9 cellular contexts compared by ENCODE assay signal in the genomic region with DNA sequence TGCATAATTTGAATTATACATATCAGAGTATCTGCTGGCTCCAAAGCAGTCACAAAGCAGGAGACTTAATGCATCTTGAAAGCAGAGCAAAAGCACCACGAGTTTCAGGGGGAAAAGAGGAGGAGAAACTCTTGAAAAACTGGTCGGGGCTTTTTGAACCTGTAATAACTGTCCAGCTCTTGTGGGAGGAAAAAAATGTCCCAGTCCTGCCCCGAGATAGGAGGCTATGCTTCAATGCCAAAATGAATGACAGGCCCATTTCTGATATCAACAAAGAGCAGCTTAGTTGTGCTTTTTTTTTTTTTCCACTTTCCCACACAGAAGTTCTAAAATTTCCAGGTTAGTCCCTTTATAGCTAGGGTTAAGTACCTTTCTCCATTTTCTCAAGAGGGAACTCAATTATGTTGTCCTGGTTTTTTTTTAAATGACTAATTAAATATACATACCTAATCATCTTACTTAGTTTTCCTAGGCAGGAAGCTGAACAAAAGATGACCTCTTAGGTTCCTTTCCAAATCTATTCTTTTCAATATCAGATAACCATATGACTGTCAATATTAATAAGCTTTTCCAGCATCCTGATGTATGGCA.
DNase-seq lines count a peak whose midpoint lies in the region; ATAC-seq, FAIRE-seq and TF ChIP-seq lines count a peak whose summit lies in the region.
"Had no signal": no experiment of that assay in that cellular context is flagged by ENCODE, and none has a peak within 500 bp of the region (broad histone marks: within the 10 kb centered on the region; RNA-seq: fewer than 3 reads in every experiment).

No MANE protein-coding gene starts in this region.

- H3K27ac ChIP-seq in KOPT-K1 (ENCODE audit: low read depth, low read length, poor library complexity, severe bottlenecking) (peak overlapping the region; percentile 86), gastroesophageal sphincter (peak overlapping the region; percentile 4 to 61 (median 30))

- peaks cover 6 to 24% of the 10 kb centered on the region in 2 donors for H3K4me1 Mint-ChIP-seq in stimulated activated naive B cell treated with anti-CD40 and anti-IgM and Interleukin-4, amounts not matched to agents 10 μg/mL and 1 μg/mL and 100 μg/mL, for 72 hours
- H3K4me1 Mint-ChIP-seq in T-helper 17 cell, result peaks cover 13% of the 10 kb centered on the region

- peaks cover 2 to 37% (median 6%) of the 10 kb centered on the region in 3 donors for H3K4me1 ChIP-seq in gastroesophageal sphincter

- peaks cover 0 to 3% of the 10 kb centered on the region in 2 donors for H3K36me3 Mint-ChIP-seq in stimulated activated naive B cell treated with anti-CD40 and anti-IgM and Interleukin-4, amounts not matched to agents 10 μg/mL and 1 μg/mL and 100 μg/mL, for 72 hours
- no peaks in the 10 kb centered on the region for H3K36me3 Mint-ChIP-seq in T-helper 17 cell (ENCODE audit: low read depth)
- H3K36me3 Mint-ChIP-seq: activated naive CD4-positive, alpha-beta T cell treated with anti-CD3 and anti-CD28 coated beads, Interleukin-2, amount 50 U/mL, for 72 hours had no signal

- no peak for ATAC-seq in gastroesophageal sphincter
- ATAC-seq in stimulated activated naive B cell treated with anti-CD40 and anti-IgM and Interleukin-4, amounts not matched to agents 10 μg/mL and 1 μg/mL and 100 μg/mL, for 72 hours (replicated peaks), result peak; percentile 56 to 65
- no peak for ATAC-seq in T-helper 17 cell

- TF ChIP-seq CTCF in gastroesophageal sphincter (IDR thresholded peaks at IDR 0.05), result no peak

- H3K9me3 ChIP-seq in KOPT-K1 (ENCODE audit: insufficient read depth, low read length, poor library complexity, severe bottlenecking), result no peaks in the 10 kb centered on the region
- H3K9me3 ChIP-seq in gastroesophageal sphincter, result no peaks in the 10 kb centered on the region
- no peaks in the 10 kb centered on the region for H3K9me3 ChIP-seq in T-helper 17 cell (ENCODE audit: control insufficient read depth, low read length, poor library complexity, severe bottlenecking)

- H3K27me3 ChIP-seq in gastroesophageal sphincter, result no peaks in the 10 kb centered on the region

- WGBS in gastroesophageal sphincter (ENCODE audit: low coverage in 1 of 2), 2 donors, result 38 to 54% methylated on average over 3 of the region's 3 CpGs

- no peak overlapping the region for H3K27ac Mint-ChIP-seq in stimulated activated naive B cell treated with anti-CD40 and anti-IgM and Interleukin-4, amounts not matched to agents 10 μg/mL and 1 μg/mL and 100 μg/mL, for 72 hours
- H3K27ac Mint-ChIP-seq in T-helper 17 cell, result no peak overlapping the region

- H3K36me3 ChIP-seq in KOPT-K1 (ENCODE audit: insufficient read depth, low read length), result peaks cover 16% of the 10 kb centered on the region
- H3K36me3 ChIP-seq in gastroesophageal sphincter, result no peaks in the 10 kb centered on the region

- no peak overlapping the region for H3K4me3 ChIP-seq in gastroesophageal sphincter

- no peak for FAIRE-seq in GM12891 (lab: Jason Lieb, UNC)

- no peak overlapping the region for H3K4me3 Mint-ChIP-seq in stimulated activated naive B cell treated with anti-CD40 and anti-IgM and Interleukin-4, amounts not matched to agents 10 μg/mL and 1 μg/mL and 100 μg/mL, for 72 hours
- H3K4me3 Mint-ChIP-seq in T-helper 17 cell, result no peak overlapping the region

- no peak for TF ChIP-seq EP300 in gastroesophageal sphincter (IDR thresholded peaks at IDR 0.05)

- peaks cover 0 to 3% of the 10 kb centered on the region in 2 donors for H3K9me3 Mint-ChIP-seq in stimulated activated naive B cell treated with anti-CD40 and anti-IgM and Interleukin-4, amounts not matched to agents 10 μg/mL and 1 μg/mL and 100 μg/mL, for 72 hours

- H3K27me3 Mint-ChIP-seq in stimulated activated naive B cell treated with anti-CD40 and anti-IgM and Interleukin-4, amounts not matched to agents 10 μg/mL and 1 μg/mL and 100 μg/mL, for 72 hours, result no peaks in the 10 kb centered on the region
- no peaks in the 10 kb centered on the region for H3K27me3 Mint-ChIP-seq in T-helper 17 cell

- DNase-seq in NCI-H1092 treated with DMSO at 0.1 percent for 48 hours (lab: John Stamatoyannopoulos, UW), result peak; percentile 15
- no peak for DNase-seq in NCI-H1092 (lab: John Stamatoyannopoulos, UW)
- no peak for DNase-seq in stimulated activated naive B cell treated with anti-CD40 and anti-IgM and Interleukin-4, amounts not matched to agents 10 μg/mL and 1 μg/mL and 100 μg/mL, for 72 hours
- no peak for DNase-seq in GM12891 (ENCODE audit: insufficient read length, low spot score)
- no peak for DNase-seq in T-helper 17 cell
- no peak for DNase-seq in mesenteric fat pad (ENCODE audit: low spot score)

- no peak for TF ChIP-seq POLR2A in gastroesophageal sphincter (IDR thresholded peaks at IDR 0.05)
- TF ChIP-seq POLR2A in GM12891 (IDR thresholded peaks at IDR 0.05; ENCODE audit: low read depth, low read length), result no peak

TF ChIP-seq in GM12891, 5 proteins besides CTCF, POLR2A, EP300 and RAD21:
- TF ChIP-seq POU2F2 (IDR thresholded peaks at IDR 0.05; ENCODE audit: low read depth, low read length) (no peak), POLR2AphosphoS5 (IDR thresholded peaks at IDR 0.05; ENCODE audit: low read depth, low read length) (no peak), TAF1 (IDR thresholded peaks at IDR 0.05; ENCODE audit: low read depth, low read length) (no peak), SPI1 (IDR thresholded peaks at IDR 0.05; ENCODE audit: low read depth, low read length) (no peak), PAX5 (IDR thresholded peaks at IDR 0.05; ENCODE audit: insufficient read depth, low read length, severe bottlenecking) (no peak)

Comparison
In these comparisons a context has a peak if more than half of its experiments do, and no peak if none do; other contexts are left out.
1. ATAC-seq: peak in stimulated activated naive B cell treated with anti-CD40 and anti-IgM and Interleukin-4, amounts not matched to agents 10 μg/mL and 1 μg/mL and 100 μg/mL, for 72 hours (2 of 2); none in gastroesophageal sphincter (single experiment) and T-helper 17 cell (single experiment).